Comparison of ENCODE assay signal across 9 cellular contexts in genomic region chr2:28639836-28640235, GRCh38.
DNase-seq lines count a peak whose midpoint lies in the region; ATAC-seq, FAIRE-seq and TF ChIP-seq lines count a peak whose summit lies in the region.
"Had no signal": no experiment of that assay in that cellular context is flagged by ENCODE, and none has a peak within 500 bp of the region (broad histone marks: within the 10 kb centered on the region; RNA-seq: fewer than 3 reads in every experiment).

No MANE protein-coding gene starts in this region.

- H3K79me2 ChIP-seq in K562 (ENCODE audit: control insufficient read depth, insufficient read depth, low read length): no peaks in the 10 kb centered on the region

- no TSS peak for BruUV-seq in K562 (replicated peaks; lab: Mats Ljungman, UMichigan)

- no peaks in the 10 kb centered on the region for H4K20me1 ChIP-seq in K562 (replicated peaks; ENCODE audit: control insufficient read depth, insufficient read depth, low read length)

- no peak overlapping the region for H3K4me2 ChIP-seq in K562 (ENCODE audit: insufficient read depth, low read length)

- TF ChIP-seq RAD21 in K562 (CRISPR knock-in tag; conservative IDR thresholded peaks at IDR 0.05 in 1 of 2, IDR thresholded peaks at IDR 0.05 in 1 of 2): no peak

- POLR2A ChIA-PET in K562 (lab: Yijun Ruan, JAX): interaction anchor here (0.7 to 1.0 kb wide), 5 partner anchors 22 to 200 kb away, joined by 3 read pairs; no protein-coding TSS in a partner anchor

- no peak for FAIRE-seq in K562 (lab: Jason Lieb, UNC)

- WGBS in K562 (ENCODE audit: insufficient coverage, low coverage, missing lambda C conversion rate): 11% methylated on average over 3 of the region's 4 CpGs
- 53 to 69% methylated on average over 3 to 4 of the region's 4 CpGs for WGBS in endodermal cell (ENCODE audit: insufficient coverage in 1 of 2, insufficient read length in 1 of 2), 2 experiments

- H3K36me3 Mint-ChIP-seq in natural killer cell: no peaks in the 10 kb centered on the region
- H3K36me3 Mint-ChIP-seq in endodermal cell (ENCODE audit: low read depth): no peaks in the 10 kb centered on the region

- H3K27ac ChIP-seq in K562 (ENCODE audit: extremely low read depth, low read depth, low read length) (no peak overlapping the region), brain microvascular endothelial cell (no peak overlapping the region), endodermal cell (ENCODE audit: low read depth, low read length) (no peak overlapping the region)
- H3K27ac ChIP-seq: lower lobe of right lung had no signal

- H3K4me1 ChIP-seq in K562 (replicated peaks in 1 of 2; ENCODE audit: control insufficient read depth in 2 of 2, insufficient read depth in 2 of 2, low read length in 2 of 2) (peaks cover 0 to 5% of the 10 kb centered on the region in 2 experiments; a peak in 4 of 5 replicates), endodermal cell (ENCODE audit: control insufficient read depth, insufficient read depth, low read length) (no peaks in the 10 kb centered on the region)

- no peak overlapping the region for H3K9ac ChIP-seq in K562 (ENCODE audit: insufficient read depth in 1 of 2, low read depth in 2 of 2, low read length in 2 of 2)
- H3K9ac ChIP-seq in endodermal cell (ENCODE audit: extremely low read depth, low read length, poor library complexity, severe bottlenecking): no peak overlapping the region

- no peaks in the 10 kb centered on the region for H3K9me1 ChIP-seq in K562 (ENCODE audit: control insufficient read depth, insufficient read depth, low read length)

- ATAC-seq in K562 (peak; percentile 11; the same call in 1 of the 3 replicates), natural killer cell (peak in 2 of 3 donors; percentile 52 to 55), GM21825 (IDR thresholded peaks at IDR 0.05; ENCODE audit: unreplicated experiment) (no peak), GM18519 (IDR thresholded peaks at IDR 0.05; ENCODE audit: low FRiP score, unreplicated experiment) (no peak)
- ATAC-seq: lower lobe of right lung had no signal

- TF ChIP-seq POLR2A in K562 (conservative IDR thresholded peaks at IDR 0.05): no peak

- CTCF ChIA-PET in K562 (lab: Yijun Ruan, JAX; ENCODE audit: low intra/inter-chr PET ratio): interaction anchor here (0.5 kb wide), 1 partner anchor 90 kb away, joined by 5 read pairs; no protein-coding TSS in a partner anchor

- H3K9me3 ChIP-seq in K562 (replicated peaks; ENCODE audit: control insufficient read depth, insufficient read depth, low read depth, low read length): no peaks in the 10 kb centered on the region
- no peaks in the 10 kb centered on the region for H3K9me3 ChIP-seq in endodermal cell (ENCODE audit: control insufficient read depth, low read length)
- H3K9me3 ChIP-seq: lower lobe of right lung had no signal

- H3K9me3 Mint-ChIP-seq in natural killer cell (no peaks in the 10 kb centered on the region), endodermal cell (no peaks in the 10 kb centered on the region)

- H3K27me3 Mint-ChIP-seq in natural killer cell (ENCODE audit: low read depth in 2 of 2): peaks cover 0 to 5% of the 10 kb centered on the region in 2 donors
- H3K27me3 Mint-ChIP-seq in endodermal cell (ENCODE audit: insufficient read depth): no peaks in the 10 kb centered on the region

- H3K27ac Mint-ChIP-seq in natural killer cell (peak overlapping the region in 1 of 2 donors; percentile 24), endodermal cell (no peak overlapping the region)

- H2AFZ ChIP-seq in K562 (ENCODE audit: low read depth, low read length): no peak overlapping the region

- TF ChIP-seq EP300 in K562 (IDR thresholded peaks at IDR 0.05; ENCODE audit: low read length): no peak

- peak; percentile 43 for DNase-seq in GM13976 (ENCODE audit: low spot score)
- DNase-seq in LoVo (ENCODE audit: low spot score): peak; percentile 37
- no peak for DNase-seq in K562 (ENCODE audit: extremely low read depth in 1 of 4, low spot score in 3 of 4)
- DNase-seq in natural killer cell: no peak
- DNase-seq in brain microvascular endothelial cell: no peak
- DNase-seq in endodermal cell: no peak
- DNase-seq: lower lobe of right lung had no signal

- intact Hi-C loops in K562 (cut with micrococcal nuclease) (no loop called here), natural killer cell (cut with micrococcal nuclease) (no loop called here)

- no peak overlapping the region for H3K4me3 ChIP-seq in K562
- H3K4me3 ChIP-seq in brain microvascular endothelial cell (ENCODE audit: low read depth, low read length): no peak overlapping the region
- no peak overlapping the region for H3K4me3 ChIP-seq in endodermal cell (ENCODE audit: low read length)
- H3K4me3 ChIP-seq: lower lobe of right lung had no signal

- in situ Hi-C loops in GM13976 (cut with MboI; ENCODE audit: low sequenced_read_pairs, unreplicated experiment): no loop called here
- in situ Hi-C loops in K562 (cut with MboI): no loop called here
- in situ Hi-C loops in brain microvascular endothelial cell (cut with HindIII; ENCODE audit: low pct_ligation_motif_present, low sequenced_read_pairs): no loop called here

- no peaks in the 10 kb centered on the region for H3K36me3 ChIP-seq in K562 (ENCODE audit: control insufficient read depth, insufficient read depth, low read length)
- H3K36me3 ChIP-seq in brain microvascular endothelial cell (replicated peaks): no peaks in the 10 kb centered on the region
- no peaks in the 10 kb centered on the region for H3K36me3 ChIP-seq in endodermal cell (ENCODE audit: control insufficient read depth, insufficient read depth, low read length)
- H3K36me3 ChIP-seq: lower lobe of right lung had no signal

- H3K4me1 Mint-ChIP-seq in natural killer cell (peaks cover 0 to 5% of the 10 kb centered on the region in 2 donors), endodermal cell (peaks cover 2% of the 10 kb centered on the region)

- TF ChIP-seq CTCF in GM13976 (IDR thresholded peaks at IDR 0.05; ENCODE audit: borderline replicate concordance, control extremely low read depth, extremely low read depth, insufficient read depth, missing control alignments) (no peak), K562 (IDR thresholded peaks at IDR 0.05 in 2 of 3, conservative IDR thresholded peaks at IDR 0.05 in 1 of 3; ENCODE audit: insufficient read depth in 2 of 3, low read depth in 1 of 3, low read length in 3 of 3) (no peak), natural killer cell (IDR thresholded peaks at IDR 0.05) (no peak), brain microvascular endothelial cell (IDR thresholded peaks at IDR 0.05; ENCODE audit: low read depth, low read length, missing control alignments) (no peak), endodermal cell (conservative IDR thresholded peaks at IDR 0.05) (no peak)

- H3K27me3 ChIP-seq in K562 (ENCODE audit: control insufficient read depth in 2 of 2, insufficient read depth in 2 of 2, low read length in 2 of 2) (peaks cover 17 to 46% of the 10 kb centered on the region in 2 experiments; a peak in 4 of 5 replicates), brain microvascular endothelial cell (replicated peaks) (no peaks in the 10 kb centered on the region), endodermal cell (ENCODE audit: control insufficient read depth, insufficient read depth, low read length, poor library complexity, severe bottlenecking) (no peaks in the 10 kb centered on the region)

- H3K4me3 Mint-ChIP-seq in natural killer cell (no peak overlapping the region), endodermal cell (no peak overlapping the region)

TF ChIP-seq in K562, 482 proteins besides CTCF, POLR2A, EP300 and RAD21:
- peak; percentile 27; the same call in 1 of the 2 replicates for TF ChIP-seq ATF3 (IDR thresholded peaks at IDR 0.05)
- no peak for TF ChIP-seq ATF3 (CRISPR knock-in tag; conservative IDR thresholded peaks at IDR 0.05)
- no peak for TF ChIP-seq PHB2 (IDR thresholded peaks at IDR 0.05; ENCODE audit: low read depth)
- TF ChIP-seq MAZ (CRISPR knock-in tag; conservative IDR thresholded peaks at IDR 0.05 in 1 of 2, IDR thresholded peaks at IDR 0.05 in 1 of 2): no peak
- no peak for TF ChIP-seq ZNF212 (CRISPR knock-in tag; IDR thresholded peaks at IDR 0.05)
- peak; percentile 48; the same call in 1 of the 2 replicates for TF ChIP-seq NR2C2 (CRISPR knock-in tag; IDR thresholded peaks at IDR 0.05)
- peak; percentile 48; the same call in 1 of the 2 replicates for TF ChIP-seq NR2C2 (tag; IDR thresholded peaks at IDR 0.05)
- no peak for TF ChIP-seq ZNF707 (CRISPR knock-in tag; conservative IDR thresholded peaks at IDR 0.05)
- TF ChIP-seq ZNF696 (CRISPR knock-in tag; conservative IDR thresholded peaks at IDR 0.05): no peak
- TF ChIP-seq ZNF583 (CRISPR knock-in tag; IDR thresholded peaks at IDR 0.05): no peak
- TF ChIP-seq PCBP2 (IDR thresholded peaks at IDR 0.05; ENCODE audit: low read depth, low read length, poor library complexity, severe bottlenecking): no peak

Comparison
In these comparisons a context has a peak if more than half of its experiments do, and no peak if none do; other contexts are left out.
1. DNase-seq: peak in GM13976 (single experiment) and LoVo (single experiment); none in K562 (0 of 4), natural killer cell (single experiment), brain microvascular endothelial cell (single experiment) and endodermal cell (single experiment).
2. ATAC-seq: peak in K562 (single experiment) and natural killer cell (2 of 3); none in GM21825 (single experiment) and GM18519 (single experiment).